Comparison of ENCODE assay signal across 17 cellular contexts in the genomic region with DNA sequence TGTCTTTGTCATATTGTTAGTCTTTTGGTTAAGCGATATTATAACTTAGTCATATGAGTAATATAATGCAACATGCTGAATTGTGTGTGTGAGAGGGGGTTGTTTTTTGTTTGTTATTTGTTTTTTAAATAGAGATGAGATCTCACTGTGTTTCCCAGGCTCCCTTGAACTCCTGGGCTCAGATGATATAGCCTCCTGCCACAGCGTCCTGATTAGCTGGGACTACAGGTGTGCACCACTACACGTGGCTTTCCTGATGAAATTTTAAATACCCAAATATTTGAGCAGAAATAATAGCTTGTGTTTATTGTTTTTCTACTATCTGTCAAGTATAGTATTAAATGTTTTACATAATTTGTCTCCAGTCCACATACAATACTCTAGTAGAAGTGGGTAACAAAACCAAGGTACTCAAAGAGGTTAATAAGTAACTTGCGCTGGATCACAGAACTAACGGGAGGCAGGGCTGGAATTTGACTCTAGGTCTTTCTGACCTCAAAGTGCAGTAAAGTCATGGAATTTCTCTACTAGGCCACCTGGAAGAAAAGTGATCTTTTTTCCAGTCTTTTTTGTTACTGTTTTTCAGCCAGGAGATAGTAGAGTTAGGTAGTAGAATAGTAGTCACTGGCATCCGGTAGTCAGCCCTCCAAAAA. TPM values are rescaled to one million over a fixed set of nuclear protein-coding genes. Genes with fewer than 3 reads are reported as not detected.
A peak's percentile ranks its signal among the peaks of the same experiment; 100 is the strongest.
DNase-seq lines count a peak whose midpoint lies in the region; ATAC-seq, FAIRE-seq and TF ChIP-seq lines count a peak whose summit lies in the region.
"Had no signal": no experiment of that assay in that cellular context is flagged by ENCODE, and none has a peak within 500 bp of the region (broad histone marks: within the 10 kb centered on the region; RNA-seq: fewer than 3 reads in every experiment).

No MANE protein-coding gene starts in this region.

- no peaks in the 10 kb centered on the region for H4K20me1 ChIP-seq in MM.1S (ENCODE audit: insufficient read depth, low read length)

- H3K9me2 ChIP-seq in MM.1S (replicated peaks; ENCODE audit: insufficient read depth, low read length) = no peaks in the 10 kb centered on the region
- H3K9me2 ChIP-seq: SK-N-SH had no signal

- no peak for TF ChIP-seq RAD21 in A549 (conservative IDR thresholded peaks at IDR 0.05 in 1 of 2, IDR thresholded peaks at IDR 0.05 in 1 of 2)

- POLR2A ChIA-PET in A549 (lab: Yijun Ruan, JAX) = no interaction called here

- H3K9me3 ChIP-seq in A549 = no peaks in the 10 kb centered on the region
- H3K9me3 ChIP-seq in mucosa of descending colon = no peaks in the 10 kb centered on the region
- no peaks in the 10 kb centered on the region for H3K9me3 ChIP-seq in MM.1S (replicated peaks; ENCODE audit: insufficient read depth, low read length)
- H3K9me3 ChIP-seq: SK-N-SH had no signal

- H3K79me2 ChIP-seq in MM.1S (ENCODE audit: low read length) = peaks cover 10% of the 10 kb centered on the region

- no peaks in the 10 kb centered on the region for H3K27me3 ChIP-seq in MM.1S (replicated peaks; ENCODE audit: insufficient read depth, low read length)

- H3K4me1 ChIP-seq in A549 = peaks cover 22% of the 10 kb centered on the region; the same call in 2 of the 3 replicates
- H3K4me1 ChIP-seq in mucosa of descending colon (ENCODE audit: low read depth) = peaks cover 26% of the 10 kb centered on the region
- no peaks in the 10 kb centered on the region for H3K4me1 ChIP-seq in MM.1S (ENCODE audit: low read length)

- H3K36me3 ChIP-seq in mucosa of descending colon (ENCODE audit: low read depth) (no peaks in the 10 kb centered on the region), MM.1S (replicated peaks; ENCODE audit: insufficient read depth, low read length) (no peaks in the 10 kb centered on the region)

- ATAC-seq in A549 (no peak), mucosa of descending colon (peak; percentile 62), GM21528 (IDR thresholded peaks at IDR 0.05; ENCODE audit: low FRiP score, unreplicated experiment) (no peak)
- ATAC-seq: Right ventricle myocardium inferior had no signal

- DNase-seq in A549 (ENCODE audit: low read depth in 1 of 2, low spot score in 1 of 2) (no peak), SW480 (ENCODE audit: low spot score) (peak; percentile 36), kidney glomerular epithelial cell (lab: John Stamatoyannopoulos, UW) (peak; percentile 9), mucosa of descending colon (no peak), inferior parietal cortex (ENCODE audit: extremely low spot score) (no peak), HPDE6-E6E7 (ENCODE audit: extremely low spot score) (no peak), MM.1S (no peak)
- DNase-seq: C1 segment of cervical spinal cord, NCI-H1694, NCI-H2107, NCI-H446 treated with DMSO at 0.1 percent for 48 hours, NCI-H748 treated with DMSO at 0.1 percent for 48 hours, SK-N-SH had no signal

- no peak for FAIRE-seq in A549 (lab: Jason Lieb, UNC)

- H3K9ac ChIP-seq in MM.1S (ENCODE audit: low read length) = no peak overlapping the region
- H3K9ac ChIP-seq: SK-N-SH had no signal

- TF ChIP-seq EP300 in A549 (IDR thresholded peaks at IDR 0.05) = no peak

- CTCF ChIA-PET in A549 (lab: Yijun Ruan, JAX) = interaction anchor here (0.6 kb wide), 1 partner anchor 66 kb away, joined by 3 read pairs; no protein-coding TSS in a partner anchor

- no peaks in the 10 kb centered on the region for H3F3A ChIP-seq in MM.1S (ENCODE audit: insufficient read depth, low read length)

- intact Hi-C loops in mucosa of descending colon (cut with DNase I, micrococcal nuclease) = no loop called here

- WGBS in A549 (ENCODE audit: missing lambda C conversion rate) = 83% methylated on average over 6 of the region's 6 CpGs

- no peak for TF ChIP-seq POLR2A in A549 (IDR thresholded peaks at IDR 0.05; ENCODE audit: low read length)

- H3K27ac ChIP-seq in A549 (no peak overlapping the region), MM.1S (ENCODE audit: low read length) (no peak overlapping the region)
- H3K27ac ChIP-seq: 22Rv1 had no signal

- no peak overlapping the region for H2AFZ ChIP-seq in MM.1S (ENCODE audit: low read length)

- H3K4me3 ChIP-seq in A549 (no peak overlapping the region), mucosa of descending colon (no peak overlapping the region), MM.1S (ENCODE audit: low read length) (no peak overlapping the region)
- H3K4me3 ChIP-seq: HAP-1 had no signal

- H3K4me2 ChIP-seq in A549 (peak overlapping the region; percentile 19; the same call in 1 of the 3 replicates), MM.1S (ENCODE audit: low read depth, low read length) (no peak overlapping the region)
- H3K4me2 ChIP-seq: SK-N-SH had no signal

- TF ChIP-seq CTCF in A549 (IDR thresholded peaks at IDR 0.05) (no peak), mucosa of descending colon (IDR thresholded peaks at IDR 0.05) (no peak), MM.1S (IDR thresholded peaks at IDR 0.05; ENCODE audit: low read length) (no peak)

TF ChIP-seq in A549, 52 proteins besides CTCF, POLR2A, EP300 and RAD21:
- no peak for TF ChIP-seq GATA3 (IDR thresholded peaks at IDR 0.05; ENCODE audit: borderline replicate concordance)
- TF ChIP-seq NR3C1 (IDR thresholded peaks at IDR 0.05) = no peak
- TF ChIP-seq KDM1A (IDR thresholded peaks at IDR 0.05; ENCODE audit: low read depth) = no peak
- TF ChIP-seq, protein P1, sequence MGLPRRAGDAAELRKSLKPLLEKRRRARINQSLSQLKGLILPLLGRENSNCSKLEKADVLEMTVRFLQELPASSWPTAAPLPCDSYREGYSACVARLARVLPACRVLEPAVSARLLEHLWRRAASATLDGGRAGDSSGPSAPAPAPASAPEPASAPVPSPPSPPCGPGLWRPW (IDR thresholded peaks at IDR 0.05) = no peak
- TF ChIP-seq, protein P2, sequence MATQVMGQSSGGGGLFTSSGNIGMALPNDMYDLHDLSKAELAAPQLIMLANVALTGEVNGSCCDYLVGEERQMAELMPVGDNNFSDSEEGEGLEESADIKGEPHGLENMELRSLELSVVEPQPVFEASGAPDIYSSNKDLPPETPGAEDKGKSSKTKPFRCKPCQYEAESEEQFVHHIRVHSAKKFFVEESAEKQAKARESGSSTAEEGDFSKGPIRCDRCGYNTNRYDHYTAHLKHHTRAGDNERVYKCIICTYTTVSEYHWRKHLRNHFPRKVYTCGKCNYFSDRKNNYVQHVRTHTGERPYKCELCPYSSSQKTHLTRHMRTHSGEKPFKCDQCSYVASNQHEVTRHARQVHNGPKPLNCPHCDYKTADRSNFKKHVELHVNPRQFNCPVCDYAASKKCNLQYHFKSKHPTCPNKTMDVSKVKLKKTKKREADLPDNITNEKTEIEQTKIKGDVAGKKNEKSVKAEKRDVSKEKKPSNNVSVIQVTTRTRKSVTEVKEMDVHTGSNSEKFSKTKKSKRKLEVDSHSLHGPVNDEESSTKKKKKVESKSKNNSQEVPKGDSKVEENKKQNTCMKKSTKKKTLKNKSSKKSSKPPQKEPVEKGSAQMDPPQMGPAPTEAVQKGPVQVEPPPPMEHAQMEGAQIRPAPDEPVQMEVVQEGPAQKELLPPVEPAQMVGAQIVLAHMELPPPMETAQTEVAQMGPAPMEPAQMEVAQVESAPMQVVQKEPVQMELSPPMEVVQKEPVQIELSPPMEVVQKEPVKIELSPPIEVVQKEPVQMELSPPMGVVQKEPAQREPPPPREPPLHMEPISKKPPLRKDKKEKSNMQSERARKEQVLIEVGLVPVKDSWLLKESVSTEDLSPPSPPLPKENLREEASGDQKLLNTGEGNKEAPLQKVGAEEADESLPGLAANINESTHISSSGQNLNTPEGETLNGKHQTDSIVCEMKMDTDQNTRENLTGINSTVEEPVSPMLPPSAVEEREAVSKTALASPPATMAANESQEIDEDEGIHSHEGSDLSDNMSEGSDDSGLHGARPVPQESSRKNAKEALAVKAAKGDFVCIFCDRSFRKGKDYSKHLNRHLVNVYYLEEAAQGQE (IDR thresholded peaks at IDR 0.05) = no peak
- no peak for TF ChIP-seq EHMT2 (IDR thresholded peaks at IDR 0.05; ENCODE audit: low read depth)
- TF ChIP-seq KDM5A (IDR thresholded peaks at IDR 0.05) = no peak
- no peak for TF ChIP-seq ZFP36 (IDR thresholded peaks at IDR 0.05; ENCODE audit: borderline replicate concordance, partially characterized antibody)
- TF ChIP-seq SREBF2 (IDR thresholded peaks at IDR 0.05) = no peak
- no peak for TF ChIP-seq CBX8 (IDR thresholded peaks at IDR 0.05)
- TF ChIP-seq CHD2 (IDR thresholded peaks at IDR 0.05; ENCODE audit: low read length, partially characterized antibody) = no peak
- TF ChIP-seq, protein P3, sequence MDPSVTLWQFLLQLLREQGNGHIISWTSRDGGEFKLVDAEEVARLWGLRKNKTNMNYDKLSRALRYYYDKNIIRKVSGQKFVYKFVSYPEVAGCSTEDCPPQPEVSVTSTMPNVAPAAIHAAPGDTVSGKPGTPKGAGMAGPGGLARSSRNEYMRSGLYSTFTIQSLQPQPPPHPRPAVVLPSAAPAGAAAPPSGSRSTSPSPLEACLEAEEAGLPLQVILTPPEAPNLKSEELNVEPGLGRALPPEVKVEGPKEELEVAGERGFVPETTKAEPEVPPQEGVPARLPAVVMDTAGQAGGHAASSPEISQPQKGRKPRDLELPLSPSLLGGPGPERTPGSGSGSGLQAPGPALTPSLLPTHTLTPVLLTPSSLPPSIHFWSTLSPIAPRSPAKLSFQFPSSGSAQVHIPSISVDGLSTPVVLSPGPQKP (IDR thresholded peaks at IDR 0.05; ENCODE audit: low read depth, low read length) = no peak

RNA-seq across cellular contexts. Expression of a gene that starts 47.8 kb away (rescaled TPM):
- polyA plus RNA-seq in A549 (2011; rRNA removed) (41.1 and 53.6 TPM in 2 replicates), A549 (2017; fragmentation: RNase III; extraction: RNeasy Plus Mini Kit Qiagen cat#74134 plus additional on column Dnase treatment) (18.1 to 20.2 TPM (median 18.8 TPM) in 3 replicates)
- 3.9 and 5.1 TPM in 2 replicates for polyA plus RNA-seq in A549 (2012; cell fraction: cytosol; rRNA removed)
- polyA plus RNA-seq in A549 (2012; cell fraction: nucleus; rRNA removed) = 2.7 and 3.4 TPM in 2 replicates
- 36.9 and 38.9 TPM in 2 replicates for polyA minus RNA-seq in A549 (2011; rRNA and poly(A)+ RNA removed)
- total RNA-seq in mucosa of descending colon = 100 to 1,000 TPM in 2 of 3 donors, 10 to 100 TPM in 1; 68.2 to 127 (median 125) TPM

RNA-seq across cellular contexts. Expression of a gene that starts 55.8 kb away (rescaled TPM):
- polyA plus RNA-seq in A549 (2011; rRNA removed) = 4.0 and 5.8 TPM in 2 replicates
- 0.69 and 0.73 TPM in 2 replicates for polyA plus RNA-seq in A549 (2012; cell fraction: cytosol; rRNA removed)
- 1.1 and 1.4 TPM in 2 replicates for polyA plus RNA-seq in A549 (2012; cell fraction: nucleus; rRNA removed)
- 3.2 to 3.6 TPM (median 3.2 TPM) in 3 replicates for polyA plus RNA-seq in A549 (2017; fragmentation: RNase III; extraction: RNeasy Plus Mini Kit Qiagen cat#74134 plus additional on column Dnase treatment)
- polyA minus RNA-seq in A549 (2011; rRNA and poly(A)+ RNA removed) = 4.7 and 6.4 TPM in 2 replicates
- total RNA-seq in mucosa of descending colon = 10 to 100 TPM in 2 of 3 donors, 1 to 10 TPM in 1; 8.2 to 16.6 (median 10.8) TPM

Comparison
In these comparisons a context has a peak if more than half of its experiments do, and no peak if none do; other contexts are left out.
1. DNase-seq: peak in SW480 (single experiment) and kidney glomerular epithelial cell (single experiment); none in A549 (0 of 2), mucosa of descending colon (0 of 3), inferior parietal cortex (single experiment), HPDE6-E6E7 (single experiment) and MM.1S (single experiment).